ENCODE assay signal across 1 cellular context in the genomic region with DNA sequence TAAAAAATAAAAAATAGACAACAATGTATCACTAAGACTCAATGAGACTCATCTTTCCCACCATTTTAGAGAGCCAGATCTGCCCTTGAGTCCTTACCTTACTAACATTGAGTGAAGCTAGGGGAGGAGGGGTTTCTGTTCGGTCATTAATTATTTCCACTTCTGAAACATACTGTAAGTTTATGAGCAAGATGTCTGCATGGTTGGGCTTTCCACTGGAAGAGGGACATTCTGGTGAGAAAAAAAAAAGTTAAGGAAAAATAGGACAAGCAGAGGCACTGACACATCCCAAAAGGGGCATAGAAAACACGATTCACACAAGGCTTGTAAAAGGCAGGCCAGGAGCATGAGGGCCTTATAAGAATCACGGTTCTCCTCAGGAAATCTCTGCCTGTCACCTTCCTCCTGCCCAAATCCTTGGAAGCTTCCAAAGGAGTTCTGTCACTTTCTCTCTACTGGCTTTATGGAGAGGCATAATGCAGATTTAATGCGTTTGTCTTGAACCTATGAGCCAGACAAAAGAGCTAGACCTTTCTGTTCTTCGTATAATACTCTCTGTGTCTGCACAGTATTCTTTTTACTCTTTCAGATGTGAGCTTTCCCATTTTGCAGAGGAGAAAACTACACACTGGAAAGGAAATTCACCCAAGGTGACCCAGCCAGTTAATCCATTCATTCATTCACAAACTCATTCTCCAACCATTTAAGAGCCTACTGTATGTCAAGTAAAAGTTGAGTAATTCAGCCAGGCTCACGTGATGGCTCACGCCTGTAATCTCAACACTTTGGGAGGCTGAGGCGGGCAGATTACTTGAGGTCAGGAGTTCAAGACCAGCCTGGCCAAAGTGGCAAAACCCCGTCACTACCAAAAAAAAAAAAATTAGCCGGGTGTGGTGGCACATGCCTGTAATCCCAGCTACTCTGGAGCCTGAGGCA.
TF ChIP-seq lines count a peak whose summit lies in the region.

No MANE protein-coding gene starts in this region.

TF ChIP-seq in HEK293, 187 proteins besides CTCF, POLR2A, EP300 and RAD21 (continued from another document):
- no peak for TF ChIP-seq ZNF274 (IDR thresholded peaks at IDR 0.05; ENCODE audit: low read length)
- no peak for TF ChIP-seq ZNF274 (tag by site-specific recombination; IDR thresholded peaks at IDR 0.05; ENCODE audit: borderline replicate concordance)
- TF ChIP-seq ZNF184 (tag by site-specific recombination; IDR thresholded peaks at IDR 0.05): no peak
- TF ChIP-seq, protein P1, sequence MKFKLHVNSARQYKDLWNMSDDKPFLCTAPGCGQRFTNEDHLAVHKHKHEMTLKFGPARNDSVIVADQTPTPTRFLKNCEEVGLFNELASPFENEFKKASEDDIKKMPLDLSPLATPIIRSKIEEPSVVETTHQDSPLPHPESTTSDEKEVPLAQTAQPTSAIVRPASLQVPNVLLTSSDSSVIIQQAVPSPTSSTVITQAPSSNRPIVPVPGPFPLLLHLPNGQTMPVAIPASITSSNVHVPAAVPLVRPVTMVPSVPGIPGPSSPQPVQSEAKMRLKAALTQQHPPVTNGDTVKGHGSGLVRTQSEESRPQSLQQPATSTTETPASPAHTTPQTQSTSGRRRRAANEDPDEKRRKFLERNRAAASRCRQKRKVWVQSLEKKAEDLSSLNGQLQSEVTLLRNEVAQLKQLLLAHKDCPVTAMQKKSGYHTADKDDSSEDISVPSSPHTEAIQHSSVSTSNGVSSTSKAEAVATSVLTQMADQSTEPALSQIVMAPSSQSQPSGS (tag by site-specific recombination; IDR thresholded peaks at IDR 0.05; ENCODE audit: low read depth): no peak
- TF ChIP-seq ZNF248 (tag by site-specific recombination; IDR thresholded peaks at IDR 0.05): no peak
- TF ChIP-seq ZNF24 (tag by site-specific recombination; IDR thresholded peaks at IDR 0.05): 0 out of 2 replicates have a peak, but pooled peaks have one; percentile 41
- no peak for TF ChIP-seq ZFP37 (tag by site-specific recombination; IDR thresholded peaks at IDR 0.05)
- TF ChIP-seq BCL11A (tag by site-specific recombination; IDR thresholded peaks at IDR 0.05; ENCODE audit: low read depth): no peak
- no peak for TF ChIP-seq ZNF518A (tag by site-specific recombination; conservative IDR thresholded peaks at IDR 0.05; ENCODE audit: low read depth)
- no peak for TF ChIP-seq PATZ1 (tag by site-specific recombination; IDR thresholded peaks at IDR 0.05)
- TF ChIP-seq ZNF221 (tag by site-specific recombination; IDR thresholded peaks at IDR 0.05; ENCODE audit: borderline replicate concordance): no peak
- TF ChIP-seq IKZF3 (tag by site-specific recombination; IDR thresholded peaks at IDR 0.05): peak; percentile 28; the same call in 1 of the 2 replicates
- TF ChIP-seq ZNF558 (tag by site-specific recombination; IDR thresholded peaks at IDR 0.05): no peak
- no peak for TF ChIP-seq ZNF37A (tag by site-specific recombination; IDR thresholded peaks at IDR 0.05)
- no peak for TF ChIP-seq ZSCAN16 (tag by site-specific recombination; IDR thresholded peaks at IDR 0.05)
- no peak for TF ChIP-seq ZNF792 (tag by site-specific recombination; IDR thresholded peaks at IDR 0.05)
- TF ChIP-seq ZNF473 (tag by site-specific recombination; IDR thresholded peaks at IDR 0.05): no peak
- no peak for TF ChIP-seq TRIM28 (IDR thresholded peaks at IDR 0.05; ENCODE audit: borderline replicate concordance, low read length)
- TF ChIP-seq ZNF280D (tag by site-specific recombination; IDR thresholded peaks at IDR 0.05): no peak
- no peak for TF ChIP-seq ZBTB20 (tag by site-specific recombination; IDR thresholded peaks at IDR 0.05)
- TF ChIP-seq, protein P2, sequence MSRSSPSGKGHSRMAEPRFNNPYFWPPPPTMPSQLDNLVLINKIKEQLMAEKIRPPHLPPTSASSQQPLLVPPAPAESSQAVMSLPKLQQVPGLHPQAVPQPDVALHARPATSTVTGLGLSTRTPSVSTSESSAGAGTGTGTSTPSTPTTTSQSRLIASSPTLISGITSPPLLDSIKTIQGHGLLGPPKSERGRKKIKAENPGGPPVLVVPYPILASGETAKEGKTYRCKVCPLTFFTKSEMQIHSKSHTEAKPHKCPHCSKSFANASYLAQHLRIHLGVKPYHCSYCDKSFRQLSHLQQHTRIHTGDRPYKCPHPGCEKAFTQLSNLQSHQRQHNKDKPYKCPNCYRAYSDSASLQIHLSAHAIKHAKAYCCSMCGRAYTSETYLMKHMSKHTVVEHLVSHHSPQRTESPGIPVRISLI (tag by site-specific recombination; IDR thresholded peaks at IDR 0.05): peak; percentile 28; the same call in 1 of the 2 replicates
- no peak for TF ChIP-seq ZNF624 (tag by site-specific recombination; IDR thresholded peaks at IDR 0.05)
- no peak for TF ChIP-seq ZNF302 (tag by site-specific recombination; IDR thresholded peaks at IDR 0.05; ENCODE audit: low read depth)
- TF ChIP-seq ZNF843 (tag by site-specific recombination; IDR thresholded peaks at IDR 0.05): no peak
- TF ChIP-seq ZBTB17 (tag by site-specific recombination; IDR thresholded peaks at IDR 0.05): no peak
